ENCODE assay signal across 10 cellular contexts in the genomic region with DNA sequence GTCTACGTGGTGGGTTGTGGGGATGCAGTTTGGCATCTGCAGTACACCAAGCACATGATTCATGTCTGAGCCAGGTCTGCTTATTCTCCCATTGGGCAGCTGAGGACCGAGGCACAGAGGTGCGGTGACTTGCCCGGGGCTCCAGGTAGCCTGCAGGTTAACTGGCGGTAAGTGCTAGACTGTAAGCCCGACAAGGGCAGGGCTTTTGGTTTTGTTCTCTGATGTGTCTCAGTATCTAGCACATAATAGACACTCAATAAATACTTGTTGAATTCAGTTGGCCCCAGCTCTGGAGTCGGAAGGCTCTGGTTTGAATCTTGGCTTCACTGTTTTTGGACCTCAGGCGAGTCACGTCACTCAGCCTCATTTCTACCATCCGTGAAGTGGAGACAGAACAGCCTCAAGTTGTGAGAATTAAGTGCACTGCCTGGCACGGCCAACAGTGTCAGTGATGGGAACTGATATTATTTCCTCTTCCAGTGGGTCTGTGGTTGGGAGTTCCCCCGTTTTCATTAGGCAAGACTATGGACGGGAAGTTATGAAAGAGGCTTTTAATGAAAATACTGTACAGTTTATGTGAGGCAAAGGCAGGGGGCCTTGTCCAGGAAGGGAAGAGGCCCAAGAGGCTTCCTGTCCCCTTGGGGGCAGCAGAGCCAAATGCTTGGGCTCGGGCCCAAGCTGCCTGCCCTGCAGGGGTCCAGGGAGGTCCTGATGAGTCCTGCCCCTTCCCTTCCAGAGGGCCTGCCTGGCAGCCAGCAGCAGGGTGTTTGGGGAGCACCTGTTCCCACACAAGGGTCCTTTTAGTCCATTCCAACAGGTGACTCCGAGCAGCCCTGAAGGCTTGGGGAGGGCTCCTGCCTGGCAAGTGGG. TPM values are rescaled to one million over a fixed set of nuclear protein-coding genes. Genes with fewer than 3 reads are reported as not detected.
DNase-seq lines count a peak whose midpoint lies in the region; ATAC-seq, FAIRE-seq and TF ChIP-seq lines count a peak whose summit lies in the region.
"Had no signal": no experiment of that assay in that cellular context is flagged by ENCODE, and none has a peak within 500 bp of the region (broad histone marks: within the 10 kb centered on the region; RNA-seq: fewer than 3 reads in every experiment).

No MANE protein-coding gene starts in this region.

- intact Hi-C loops in CD4-positive, alpha-beta T cell (cut with DNase I, micrococcal nuclease): loop anchor here in 1 of 2 experiments (10.0 kb wide), 1 partner anchor 848 kb away; the partner anchor contains the start of gene NHP2
- intact Hi-C loops in activated T-helper 2 cell treated with anti-CD3 and anti-CD28 coated beads, Interferon-gamma antibody, Interleukin-2, Interleukin-4, amounts not matched to agents 10 μg/mL and 5 μg/mL and 100 μg/mL, durations not matched to agents 14 hours and 24 hours and 36 hours (cut with micrococcal nuclease): no loop called here
- intact Hi-C loops in HepG2 (cut with micrococcal nuclease; ENCODE audit: unreplicated experiment): no loop called here

- H3K9ac ChIP-seq in HepG2 (ENCODE audit: insufficient read depth, low read depth, low read length): no peak overlapping the region

- peaks cover 72% of the 10 kb centered on the region for H3K4me1 Mint-ChIP-seq in CD4-positive, alpha-beta T cell (ENCODE audit: low read depth)
- H3K4me1 Mint-ChIP-seq in activated T-helper 2 cell treated with anti-CD3 and anti-CD28 coated beads, Interferon-gamma antibody, Interleukin-2, Interleukin-4, amounts not matched to agents 10 μg/mL and 5 μg/mL and 100 μg/mL, durations not matched to agents 14 hours and 24 hours and 36 hours (ENCODE audit: low read depth): peaks cover 50% of the 10 kb centered on the region

- no peak overlapping the region for H3K27ac ChIP-seq in CD4-positive, alpha-beta T cell (ENCODE audit: low read depth, low read length)
- no peak overlapping the region for H3K27ac ChIP-seq in HepG2 (ENCODE audit: extremely low read length, insufficient read depth, low read length)

- WGBS in HepG2 (ENCODE audit: low lambda C conversion rate): 95% methylated on average over 13 of the region's 15 CpGs

- TF ChIP-seq EP300 in HepG2 (IDR thresholded peaks at IDR 0.05; ENCODE audit: low read depth in 2 of 2, low read length in 2 of 2) (no peak), HepG2 (CRISPR knock-in tag; IDR thresholded peaks at IDR 0.05; ENCODE audit: borderline replicate concordance) (no peak)

- H3K9me3 Mint-ChIP-seq in CD4-positive, alpha-beta T cell: no peaks in the 10 kb centered on the region
- H3K9me3 Mint-ChIP-seq in activated T-helper 2 cell treated with anti-CD3 and anti-CD28 coated beads, Interferon-gamma antibody, Interleukin-2, Interleukin-4, amounts not matched to agents 10 μg/mL and 5 μg/mL and 100 μg/mL, durations not matched to agents 14 hours and 24 hours and 36 hours: no peaks in the 10 kb centered on the region

- H3K4me3 Mint-ChIP-seq in CD4-positive, alpha-beta T cell: peak overlapping the region; percentile 69
- peak overlapping the region; percentile 7 for H3K4me3 Mint-ChIP-seq in activated T-helper 2 cell treated with anti-CD3 and anti-CD28 coated beads, Interferon-gamma antibody, Interleukin-2, Interleukin-4, amounts not matched to agents 10 μg/mL and 5 μg/mL and 100 μg/mL, durations not matched to agents 14 hours and 24 hours and 36 hours (ENCODE audit: low read depth)

- in situ Hi-C loops in HepG2 (cut with HindIII; ENCODE audit: extremely low pct_ligation_motif_present, low pct_unique_long_range_greater_than_20kb): no loop called here

- H3K36me3 Mint-ChIP-seq in CD4-positive, alpha-beta T cell (ENCODE audit: low read depth): peaks cover 41% of the 10 kb centered on the region
- peaks cover 55% of the 10 kb centered on the region for H3K36me3 Mint-ChIP-seq in activated T-helper 2 cell treated with anti-CD3 and anti-CD28 coated beads, Interferon-gamma antibody, Interleukin-2, Interleukin-4, amounts not matched to agents 10 μg/mL and 5 μg/mL and 100 μg/mL, durations not matched to agents 14 hours and 24 hours and 36 hours (ENCODE audit: low read depth)

- POLR2A ChIA-PET in CD4-positive, alpha-beta T cell (lab: Charles Lee): no interaction called here
- POLR2A ChIA-PET in HepG2 (lab: Yijun Ruan, JAX): interaction anchor here (1.5 kb wide), 1 partner anchor 72 kb away, joined by 4 read pairs; no protein-coding TSS in a partner anchor

- peak overlapping the region; percentile 88 for H3K27ac Mint-ChIP-seq in CD4-positive, alpha-beta T cell
- no peak overlapping the region for H3K27ac Mint-ChIP-seq in activated T-helper 2 cell treated with anti-CD3 and anti-CD28 coated beads, Interferon-gamma antibody, Interleukin-2, Interleukin-4, amounts not matched to agents 10 μg/mL and 5 μg/mL and 100 μg/mL, durations not matched to agents 14 hours and 24 hours and 36 hours

- FAIRE-seq in HepG2 (lab: Jason Lieb, UNC): no peak

- H3K4me3 ChIP-seq in HepG2 (replicated peaks in 1 of 3; ENCODE audit: insufficient read depth in 1 of 3, low read depth in 2 of 3, low read length in 3 of 3): no peak overlapping the region

- ATAC-seq in CD4-positive, alpha-beta T cell (ENCODE audit: poor library complexity): no peak
- no peak for ATAC-seq in HepG2

- no peak overlapping the region for H3K4me2 ChIP-seq in HepG2 (ENCODE audit: low read depth, low read length)

- no peak for TF ChIP-seq CTCF in CD4-positive, alpha-beta T cell (IDR thresholded peaks at IDR 0.05)
- TF ChIP-seq CTCF in HepG2 (CRISPR knock-in tag; IDR thresholded peaks at IDR 0.05): peak; percentile 18; the same call in 1 of the 2 replicates

- peak in 1 of 2 experiments; percentile 61; a peak in 2 of 4 replicates for TF ChIP-seq POLR2A in HepG2 (IDR thresholded peaks at IDR 0.05; ENCODE audit: insufficient read depth in 1 of 2, low read depth in 2 of 2, low read length in 2 of 2)

- peaks cover 7 to 30% of the 10 kb centered on the region in 2 experiments for H3K36me3 ChIP-seq in HepG2 (replicated peaks in 1 of 2; ENCODE audit: control insufficient read depth in 1 of 2, insufficient read depth in 2 of 2, low read length in 2 of 2)

- no peaks in the 10 kb centered on the region for H3K27me3 ChIP-seq in CD4-positive, alpha-beta T cell (ENCODE audit: control insufficient read depth, insufficient read depth, low read length)
- H3K27me3 ChIP-seq in HepG2 (ENCODE audit: control insufficient read depth in 1 of 2, insufficient read depth in 2 of 2, low read length in 2 of 2): no peaks in the 10 kb centered on the region; a peak in 1 of 5 replicates

- no peaks in the 10 kb centered on the region for H3K9me3 ChIP-seq in CD4-positive, alpha-beta T cell (ENCODE audit: control insufficient read depth, low read length)
- H3K9me3 ChIP-seq in HepG2 (ENCODE audit: low read length): no peaks in the 10 kb centered on the region

- CTCF ChIA-PET in CD4-positive, alpha-beta T cell (lab: Charles Lee): interaction anchor here (0.9 kb wide), 1 partner anchor 84 kb away, joined by 3 read pairs; no protein-coding TSS in a partner anchor
- CTCF ChIA-PET in HepG2 (lab: Yijun Ruan, JAX; ENCODE audit: low intra/inter-chr PET ratio, low total read pairs): no interaction called here

- BruUV-seq in HepG2 (replicated peaks; lab: Mats Ljungman, UMichigan): no TSS peak

- peaks cover 19% of the 10 kb centered on the region for H4K20me1 ChIP-seq in HepG2 (ENCODE audit: insufficient read depth, low read length)

- peaks cover 33% of the 10 kb centered on the region for H3K79me2 ChIP-seq in HepG2 (ENCODE audit: insufficient read depth, low read length)

- no peak for DNase-seq in CD4-positive, alpha-beta T cell
- DNase-seq in HT1080 (ENCODE audit: low read depth) (peak; percentile 29), HepG2 (ENCODE audit: low spot score) (no peak), mucosa of gallbladder (ENCODE audit: low spot score) (no peak), dedifferentiated amniotic fluid mesenchymal stem cell (ENCODE audit: extremely low spot score) (no peak), iPS-NIHi7 (ENCODE audit: extremely low spot score) (no peak)
- DNase-seq in activated T-helper 2 cell treated with anti-CD3 and anti-CD28 coated beads, Interferon-gamma antibody, Interleukin-2, Interleukin-4, amounts not matched to agents 10 μg/mL and 5 μg/mL and 100 μg/mL, durations not matched to agents 14 hours and 24 hours and 36 hours (ENCODE audit: low spot score): no peak
- no peak for DNase-seq in activated effector memory CD4-positive, alpha-beta T cell treated with anti-CD3 and anti-CD28 coated beads, Interleukin-2, amount 50 U/mL, for 16 hours
- DNase-seq: activated CD4-positive, CD25-positive, alpha-beta regulatory T cell; NCI-H1436 treated with DMSO at 0.1 percent for 48 hours had no signal

- peaks cover 44% of the 10 kb centered on the region for H3K4me1 ChIP-seq in HepG2 (ENCODE audit: insufficient read depth, low read length)

- TF ChIP-seq RAD21 in HepG2 (CRISPR knock-in tag; IDR thresholded peaks at IDR 0.05): peak; percentile 15

- no peak overlapping the region for H2AFZ ChIP-seq in HepG2 (ENCODE audit: low read length)

- peaks cover 6% of the 10 kb centered on the region for H3K27me3 Mint-ChIP-seq in CD4-positive, alpha-beta T cell
- H3K27me3 Mint-ChIP-seq in activated T-helper 2 cell treated with anti-CD3 and anti-CD28 coated beads, Interferon-gamma antibody, Interleukin-2, Interleukin-4, amounts not matched to agents 10 μg/mL and 5 μg/mL and 100 μg/mL, durations not matched to agents 14 hours and 24 hours and 36 hours (ENCODE audit: low read depth): no peaks in the 10 kb centered on the region

RNA-seq across cellular contexts. Expression of gene PRELID1, which starts 3.3 kb away (rescaled TPM):
- total RNA-seq in CD4-positive, alpha-beta T cell: 10 to 100 TPM; 33.1 to 35.0 TPM
- total RNA-seq in HT1080 (2014; rRNA removed; shearing (Covaris generic)): 633 and 661 TPM in 2 replicates
- 371 and 479 TPM in 2 replicates for polyA plus RNA-seq in HT1080 (2015; cell fraction: cytosol; rRNA removed)
- 128 and 133 TPM in 2 replicates for polyA plus RNA-seq in HT1080 (2015; cell fraction: nucleus; rRNA removed)
- total RNA-seq in activated T-helper 2 cell treated with anti-CD3 and anti-CD28 coated beads, Interferon-gamma antibody, Interleukin-2, Interleukin-4, amounts not matched to agents 10 μg/mL and 5 μg/mL and 100 μg/mL, durations not matched to agents 14 hours and 24 hours and 36 hours: 223 and 229 TPM in 2 replicates
- 239 and 271 TPM in 2 replicates for total RNA-seq in HepG2 (2016; rRNA removed; fragmentation: Illumina TruSeq; extraction: Trizol)
- total RNA-seq in HepG2 (2016; cell fraction: cytosol; rRNA removed; fragmentation: Illumina TruSeq; extraction: Trizol; ENCODE audit: low read depth): 772 and 890 TPM in 2 replicates
- total RNA-seq in HepG2 (2016; cell fraction: insoluble cytoplasmic fraction; rRNA removed; fragmentation: Illumina TruSeq; extraction: Trizol): 220 and 264 TPM in 2 replicates
- 708 and 781 TPM in 2 replicates for total RNA-seq in HepG2 (2016; cell fraction: membrane; rRNA removed; fragmentation: Illumina TruSeq; extraction: Trizol)
- 90.3 and 98.5 TPM in 2 replicates for total RNA-seq in HepG2 (2016; cell fraction: nucleus; rRNA removed; fragmentation: Illumina TruSeq; extraction: Trizol)
- 228 and 250 TPM in 2 replicates for polyA plus RNA-seq in HepG2 (2011; rRNA removed)
- polyA plus RNA-seq in HepG2 (2011; cell fraction: cytosol; rRNA removed): 212 and 323 TPM in 2 replicates
- 85.7 and 87.5 TPM in 2 replicates for polyA plus RNA-seq in HepG2 (2011; cell fraction: nucleus; rRNA removed)
- 91.2 and 111 TPM in 2 replicates for polyA plus RNA-seq in HepG2 (2012)
- 1,341 and 1,562 TPM in 2 replicates for polyA plus RNA-seq in HepG2 (2016; cell fraction: cytosol; fragmentation: Illumina TruSeq; extraction: Trizol; ENCODE audit: low read depth)
- 353 and 387 TPM in 2 replicates for polyA plus RNA-seq in HepG2 (2016; cell fraction: insoluble cytoplasmic fraction; fragmentation: Illumina TruSeq; extraction: Trizol; ENCODE audit: low read depth)
- 984 and 1,090 TPM in 2 replicates for polyA plus RNA-seq in HepG2 (2016; cell fraction: membrane; fragmentation: Illumina TruSeq; extraction: Trizol; ENCODE audit: low read depth)
- polyA plus RNA-seq in HepG2 (2016; cell fraction: nucleus; fragmentation: Illumina TruSeq; extraction: Trizol; ENCODE audit: insufficient read depth, low read depth): 258 and 277 TPM in 2 replicates
- 103 and 232 TPM in 2 replicates for polyA minus RNA-seq in HepG2 (2011; rRNA and poly(A)+ RNA removed; ENCODE audit: low replicate concordance)
- polyA minus RNA-seq in HepG2 (2011; cell fraction: cytosol; rRNA and poly(A)+ RNA removed): 61.2 and 64.5 TPM in 2 replicates
- polyA minus RNA-seq in HepG2 (2011; cell fraction: nucleus; rRNA and poly(A)+ RNA removed): 30.1 and 34.2 TPM in 2 replicates
- total RNA-seq in mucosa of gallbladder: 106 TPM

RNA-seq across cellular contexts. Expression of gene RAB24, which starts 3.4 kb away (rescaled TPM):
- total RNA-seq in CD4-positive, alpha-beta T cell: 10 to 100 TPM; 17.0 to 18.0 TPM
- 31.2 and 31.5 TPM in 2 replicates for total RNA-seq in HT1080 (2014; rRNA removed; shearing (Covaris generic))
- 44.4 and 47.7 TPM in 2 replicates for polyA plus RNA-seq in HT1080 (2015; cell fraction: cytosol; rRNA removed)
- polyA plus RNA-seq in HT1080 (2015; cell fraction: nucleus; rRNA removed): 99.3 and 118 TPM in 2 replicates
- total RNA-seq in activated T-helper 2 cell treated with anti-CD3 and anti-CD28 coated beads, Interferon-gamma antibody, Interleukin-2, Interleukin-4, amounts not matched to agents 10 μg/mL and 5 μg/mL and 100 μg/mL, durations not matched to agents 14 hours and 24 hours and 36 hours: 17.7 and 19.0 TPM in 2 replicates
- 15.4 and 22.9 TPM in 2 replicates for total RNA-seq in HepG2 (2016; rRNA removed; fragmentation: Illumina TruSeq; extraction: Trizol)
- 6.4 and 11.5 TPM in 2 replicates for total RNA-seq in HepG2 (2016; cell fraction: cytosol; rRNA removed; fragmentation: Illumina TruSeq; extraction: Trizol; ENCODE audit: low read depth)
- 15.3 and 23.6 TPM in 2 replicates for total RNA-seq in HepG2 (2016; cell fraction: insoluble cytoplasmic fraction; rRNA removed; fragmentation: Illumina TruSeq; extraction: Trizol)
- total RNA-seq in HepG2 (2016; cell fraction: membrane; rRNA removed; fragmentation: Illumina TruSeq; extraction: Trizol): 13.3 and 16.0 TPM in 2 replicates
- total RNA-seq in HepG2 (2016; cell fraction: nucleus; rRNA removed; fragmentation: Illumina TruSeq; extraction: Trizol): 24.2 and 30.2 TPM in 2 replicates
- 63.7 and 74.5 TPM in 2 replicates for polyA plus RNA-seq in HepG2 (2011; rRNA removed)
- polyA plus RNA-seq in HepG2 (2011; cell fraction: cytosol; rRNA removed): 41.9 and 60.6 TPM in 2 replicates
- 332 and 383 TPM in 2 replicates for polyA plus RNA-seq in HepG2 (2011; cell fraction: nucleus; rRNA removed)
- polyA plus RNA-seq in HepG2 (2012): 28.5 and 30.3 TPM in 2 replicates
- 10.6 and 14.5 TPM in 2 replicates for polyA plus RNA-seq in HepG2 (2016; cell fraction: cytosol; fragmentation: Illumina TruSeq; extraction: Trizol; ENCODE audit: low read depth)
- polyA plus RNA-seq in HepG2 (2016; cell fraction: insoluble cytoplasmic fraction; fragmentation: Illumina TruSeq; extraction: Trizol; ENCODE audit: low read depth): 24.0 and 24.9 TPM in 2 replicates
- 15.6 and 19.9 TPM in 2 replicates for polyA plus RNA-seq in HepG2 (2016; cell fraction: membrane; fragmentation: Illumina TruSeq; extraction: Trizol; ENCODE audit: low read depth)
- polyA plus RNA-seq in HepG2 (2016; cell fraction: nucleus; fragmentation: Illumina TruSeq; extraction: Trizol; ENCODE audit: insufficient read depth, low read depth): 93.8 and 96.1 TPM in 2 replicates
- 7.4 and 16.0 TPM in 2 replicates for polyA minus RNA-seq in HepG2 (2011; rRNA and poly(A)+ RNA removed; ENCODE audit: low replicate concordance)
- polyA minus RNA-seq in HepG2 (2011; cell fraction: cytosol; rRNA and poly(A)+ RNA removed): 5.2 and 5.7 TPM in 2 replicates
- polyA minus RNA-seq in HepG2 (2011; cell fraction: nucleus; rRNA and poly(A)+ RNA removed): 21.3 and 23.3 TPM in 2 replicates
- 61.0 TPM for total RNA-seq in mucosa of gallbladder

RNA-seq across cellular contexts. Expression of gene MXD3, which starts 4.8 kb away (rescaled TPM):
- total RNA-seq in CD4-positive, alpha-beta T cell: 1 to 10 TPM; 5.8 to 7.5 TPM
- total RNA-seq in HT1080 (2014; rRNA removed; shearing (Covaris generic)): 22.3 and 24.6 TPM in 2 replicates
- polyA plus RNA-seq in HT1080 (2015; cell fraction: cytosol; rRNA removed): 25.0 and 25.6 TPM in 2 replicates
- polyA plus RNA-seq in HT1080 (2015; cell fraction: nucleus; rRNA removed): 48.0 and 56.3 TPM in 2 replicates
- total RNA-seq in activated T-helper 2 cell treated with anti-CD3 and anti-CD28 coated beads, Interferon-gamma antibody, Interleukin-2, Interleukin-4, amounts not matched to agents 10 μg/mL and 5 μg/mL and 100 μg/mL, durations not matched to agents 14 hours and 24 hours and 36 hours: 12.8 and 13.9 TPM in 2 replicates
- total RNA-seq in HepG2 (2016; rRNA removed; fragmentation: Illumina TruSeq; extraction: Trizol) (9.9 and 12.8 TPM in 2 replicates), mucosa of gallbladder (9.7 TPM)
- total RNA-seq in HepG2 (2016; cell fraction: cytosol; rRNA removed; fragmentation: Illumina TruSeq; extraction: Trizol; ENCODE audit: low read depth): 6.1 and 6.8 TPM in 2 replicates
- total RNA-seq in HepG2 (2016; cell fraction: insoluble cytoplasmic fraction; rRNA removed; fragmentation: Illumina TruSeq; extraction: Trizol): 11.7 and 11.8 TPM in 2 replicates
- 6.6 TPM in 2 replicates for total RNA-seq in HepG2 (2016; cell fraction: membrane; rRNA removed; fragmentation: Illumina TruSeq; extraction: Trizol)
- 10.4 and 14.3 TPM in 2 replicates for total RNA-seq in HepG2 (2016; cell fraction: nucleus; rRNA removed; fragmentation: Illumina TruSeq; extraction: Trizol)
- 10.5 and 11.2 TPM in 2 replicates for polyA plus RNA-seq in HepG2 (2011; rRNA removed)
- 6.0 and 15.2 TPM in 2 replicates for polyA plus RNA-seq in HepG2 (2011; cell fraction: cytosol; rRNA removed)
- polyA plus RNA-seq in HepG2 (2011; cell fraction: nucleus; rRNA removed): 68.6 and 87.5 TPM in 2 replicates
- 4.6 and 6.6 TPM in 2 replicates for polyA plus RNA-seq in HepG2 (2012)
- 4.5 and 5.4 TPM in 2 replicates for polyA plus RNA-seq in HepG2 (2016; cell fraction: cytosol; fragmentation: Illumina TruSeq; extraction: Trizol; ENCODE audit: low read depth)
- 8.2 and 10.7 TPM in 2 replicates for polyA plus RNA-seq in HepG2 (2016; cell fraction: insoluble cytoplasmic fraction; fragmentation: Illumina TruSeq; extraction: Trizol; ENCODE audit: low read depth)
- polyA plus RNA-seq in HepG2 (2016; cell fraction: membrane; fragmentation: Illumina TruSeq; extraction: Trizol; ENCODE audit: low read depth): 5.8 and 5.9 TPM in 2 replicates
- 28.9 and 39.4 TPM in 2 replicates for polyA plus RNA-seq in HepG2 (2016; cell fraction: nucleus; fragmentation: Illumina TruSeq; extraction: Trizol; ENCODE audit: insufficient read depth, low read depth)
- 8.1 and 15.6 TPM in 2 replicates for polyA minus RNA-seq in HepG2 (2011; rRNA and poly(A)+ RNA removed; ENCODE audit: low replicate concordance)
- polyA minus RNA-seq in HepG2 (2011; cell fraction: cytosol; rRNA and poly(A)+ RNA removed): 4.1 and 5.1 TPM in 2 replicates
- polyA minus RNA-seq in HepG2 (2011; cell fraction: nucleus; rRNA and poly(A)+ RNA removed): 8.7 and 9.7 TPM in 2 replicates

RNA-seq across cellular contexts. Expression of gene LMAN2, which starts 44.6 kb away (rescaled TPM):
- 10 to 100 TPM; 54.5 to 55.6 TPM for total RNA-seq in CD4-positive, alpha-beta T cell
- total RNA-seq in HT1080 (2014; rRNA removed; shearing (Covaris generic)): 213 and 237 TPM in 2 replicates
- 289 and 296 TPM in 2 replicates for polyA plus RNA-seq in HT1080 (2015; cell fraction: cytosol; rRNA removed)
- 248 and 260 TPM in 2 replicates for polyA plus RNA-seq in HT1080 (2015; cell fraction: nucleus; rRNA removed)
- total RNA-seq in activated T-helper 2 cell treated with anti-CD3 and anti-CD28 coated beads, Interferon-gamma antibody, Interleukin-2, Interleukin-4, amounts not matched to agents 10 μg/mL and 5 μg/mL and 100 μg/mL, durations not matched to agents 14 hours and 24 hours and 36 hours: 130 and 137 TPM in 2 replicates
- total RNA-seq in HepG2 (2016; rRNA removed; fragmentation: Illumina TruSeq; extraction: Trizol): 94.5 and 191 TPM in 2 replicates
- total RNA-seq in HepG2 (2016; cell fraction: cytosol; rRNA removed; fragmentation: Illumina TruSeq; extraction: Trizol; ENCODE audit: low read depth): 72.5 and 74.4 TPM in 2 replicates
- 86.8 and 210 TPM in 2 replicates for total RNA-seq in HepG2 (2016; cell fraction: insoluble cytoplasmic fraction; rRNA removed; fragmentation: Illumina TruSeq; extraction: Trizol)
- 109 and 128 TPM in 2 replicates for total RNA-seq in HepG2 (2016; cell fraction: membrane; rRNA removed; fragmentation: Illumina TruSeq; extraction: Trizol)
- total RNA-seq in HepG2 (2016; cell fraction: nucleus; rRNA removed; fragmentation: Illumina TruSeq; extraction: Trizol): 152 and 179 TPM in 2 replicates
- polyA plus RNA-seq in HepG2 (2011; rRNA removed): 193 and 197 TPM in 2 replicates
- polyA plus RNA-seq in HepG2 (2011; cell fraction: cytosol; rRNA removed): 220 and 352 TPM in 2 replicates
- 256 and 281 TPM in 2 replicates for polyA plus RNA-seq in HepG2 (2011; cell fraction: nucleus; rRNA removed)
- 71.8 and 108 TPM in 2 replicates for polyA plus RNA-seq in HepG2 (2012)
- polyA plus RNA-seq in HepG2 (2016; cell fraction: cytosol; fragmentation: Illumina TruSeq; extraction: Trizol; ENCODE audit: low read depth): 82.2 and 93.0 TPM in 2 replicates
- polyA plus RNA-seq in HepG2 (2016; cell fraction: insoluble cytoplasmic fraction; fragmentation: Illumina TruSeq; extraction: Trizol; ENCODE audit: low read depth): 90.8 and 112 TPM in 2 replicates
- polyA plus RNA-seq in HepG2 (2016; cell fraction: membrane; fragmentation: Illumina TruSeq; extraction: Trizol; ENCODE audit: low read depth): 103 and 135 TPM in 2 replicates
- 241 and 283 TPM in 2 replicates for polyA plus RNA-seq in HepG2 (2016; cell fraction: nucleus; fragmentation: Illumina TruSeq; extraction: Trizol; ENCODE audit: insufficient read depth, low read depth)
- polyA minus RNA-seq in HepG2 (2011; rRNA and poly(A)+ RNA removed; ENCODE audit: low replicate concordance): 353 and 575 TPM in 2 replicates
- 147 and 182 TPM in 2 replicates for polyA minus RNA-seq in HepG2 (2011; cell fraction: cytosol; rRNA and poly(A)+ RNA removed)
- polyA minus RNA-seq in HepG2 (2011; cell fraction: nucleus; rRNA and poly(A)+ RNA removed): 87.0 and 96.2 TPM in 2 replicates
- total RNA-seq in mucosa of gallbladder: 184 TPM

RNA-seq across cellular contexts. Expression of gene RGS14, which starts 50.8 kb away (rescaled TPM):
- total RNA-seq in CD4-positive, alpha-beta T cell: 10 to 100 TPM; 34.7 to 35.3 TPM
- total RNA-seq in HT1080 (2014; rRNA removed; shearing (Covaris generic)): 27.7 and 29.8 TPM in 2 replicates
- 15.6 and 23.1 TPM in 2 replicates for polyA plus RNA-seq in HT1080 (2015; cell fraction: cytosol; rRNA removed)
- 30.4 and 36.1 TPM in 2 replicates for polyA plus RNA-seq in HT1080 (2015; cell fraction: nucleus; rRNA removed)
- total RNA-seq in activated T-helper 2 cell treated with anti-CD3 and anti-CD28 coated beads, Interferon-gamma antibody, Interleukin-2, Interleukin-4, amounts not matched to agents 10 μg/mL and 5 μg/mL and 100 μg/mL, durations not matched to agents 14 hours and 24 hours and 36 hours: 36.2 and 40.5 TPM in 2 replicates
- total RNA-seq in HepG2 (2016; rRNA removed; fragmentation: Illumina TruSeq; extraction: Trizol) (10.7 and 11.1 TPM in 2 replicates), mucosa of gallbladder (46.3 TPM)
- total RNA-seq in HepG2 (2016; cell fraction: cytosol; rRNA removed; fragmentation: Illumina TruSeq; extraction: Trizol; ENCODE audit: low read depth): 15.3 and 15.8 TPM in 2 replicates
- total RNA-seq in HepG2 (2016; cell fraction: insoluble cytoplasmic fraction; rRNA removed; fragmentation: Illumina TruSeq; extraction: Trizol): 7.2 and 12.8 TPM in 2 replicates
- total RNA-seq in HepG2 (2016; cell fraction: membrane; rRNA removed; fragmentation: Illumina TruSeq; extraction: Trizol): 15.5 and 16.6 TPM in 2 replicates
- 7.6 and 9.6 TPM in 2 replicates for total RNA-seq in HepG2 (2016; cell fraction: nucleus; rRNA removed; fragmentation: Illumina TruSeq; extraction: Trizol)
- polyA plus RNA-seq in HepG2 (2011; rRNA removed): 17.2 and 27.9 TPM in 2 replicates
- polyA plus RNA-seq in HepG2 (2011; cell fraction: cytosol; rRNA removed): 20.3 and 35.1 TPM in 2 replicates
- 48.0 and 49.7 TPM in 2 replicates for polyA plus RNA-seq in HepG2 (2011; cell fraction: nucleus; rRNA removed)
- 9.3 and 16.2 TPM in 2 replicates for polyA plus RNA-seq in HepG2 (2012)
- polyA plus RNA-seq in HepG2 (2016; cell fraction: cytosol; fragmentation: Illumina TruSeq; extraction: Trizol; ENCODE audit: low read depth): 11.0 and 13.5 TPM in 2 replicates
- 14.8 and 16.5 TPM in 2 replicates for polyA plus RNA-seq in HepG2 (2016; cell fraction: insoluble cytoplasmic fraction; fragmentation: Illumina TruSeq; extraction: Trizol; ENCODE audit: low read depth)
- 11.0 and 11.4 TPM in 2 replicates for polyA plus RNA-seq in HepG2 (2016; cell fraction: membrane; fragmentation: Illumina TruSeq; extraction: Trizol; ENCODE audit: low read depth)
- 19.6 TPM in 2 replicates for polyA plus RNA-seq in HepG2 (2016; cell fraction: nucleus; fragmentation: Illumina TruSeq; extraction: Trizol; ENCODE audit: insufficient read depth, low read depth)
- polyA minus RNA-seq in HepG2 (2011; rRNA and poly(A)+ RNA removed; ENCODE audit: low replicate concordance): 0.82 and 20.7 TPM in 2 replicates
- polyA minus RNA-seq in HepG2 (2011; cell fraction: cytosol; rRNA and poly(A)+ RNA removed): 7.2 and 9.7 TPM in 2 replicates
- 10.6 and 12.8 TPM in 2 replicates for polyA minus RNA-seq in HepG2 (2011; cell fraction: nucleus; rRNA and poly(A)+ RNA removed)
